Comparison of ENCODE assay signal across 1 cellular context in the genomic region with DNA sequence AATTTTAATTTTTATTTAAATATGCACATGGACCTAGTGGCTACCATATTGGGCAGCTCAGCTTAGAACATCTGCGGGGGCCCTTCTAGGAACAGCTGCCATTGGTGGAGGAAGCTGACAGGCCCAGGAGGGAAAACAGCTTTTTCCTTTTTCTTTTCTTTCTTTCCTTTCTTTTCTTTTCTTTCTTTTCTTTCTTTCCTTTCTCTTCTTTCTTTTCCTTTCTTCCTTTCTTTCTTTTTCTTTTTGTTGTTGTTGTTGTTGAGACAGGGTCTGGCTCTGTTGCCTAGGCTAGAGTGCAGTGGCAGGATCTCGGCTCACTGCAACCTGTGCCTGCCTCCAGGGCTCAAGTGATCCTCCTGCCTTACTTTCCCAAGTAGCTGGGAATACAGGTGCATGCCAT.
TF ChIP-seq lines count a peak whose summit lies in the region.

No MANE protein-coding gene starts in this region.

TF ChIP-seq in HEK293, 187 proteins besides CTCF, POLR2A, EP300 and RAD21:
- TF ChIP-seq, protein P1, sequence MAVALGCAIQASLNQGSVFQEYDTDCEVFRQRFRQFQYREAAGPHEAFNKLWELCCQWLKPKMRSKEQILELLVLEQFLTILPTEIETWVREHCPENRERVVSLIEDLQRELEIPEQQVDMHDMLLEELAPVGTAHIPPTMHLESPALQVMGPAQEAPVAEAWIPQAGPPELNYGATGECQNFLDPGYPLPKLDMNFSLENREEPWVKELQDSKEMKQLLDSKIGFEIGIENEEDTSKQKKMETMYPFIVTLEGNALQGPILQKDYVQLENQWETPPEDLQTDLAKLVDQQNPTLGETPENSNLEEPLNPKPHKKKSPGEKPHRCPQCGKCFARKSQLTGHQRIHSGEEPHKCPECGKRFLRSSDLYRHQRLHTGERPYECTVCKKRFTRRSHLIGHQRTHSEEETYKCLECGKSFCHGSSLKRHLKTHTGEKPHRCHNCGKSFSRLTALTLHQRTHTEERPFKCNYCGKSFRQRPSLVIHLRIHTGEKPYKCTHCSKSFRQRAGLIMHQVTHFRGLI (tag by site-specific recombination; IDR thresholded peaks at IDR 0.05): no peak
- TF ChIP-seq HOXD13 (CRISPR knock-in tag; IDR thresholded peaks at IDR 0.05; ENCODE audit: borderline replicate concordance) (no peak), ZNF366 (tag by site-specific recombination; conservative IDR thresholded peaks at IDR 0.05) (0 out of 2 replicates have a peak, but pooled peaks have one; percentile 34), PRDM1 (tag by site-specific recombination; IDR thresholded peaks at IDR 0.05) (peak; percentile 96), ZFP41 (tag by site-specific recombination; IDR thresholded peaks at IDR 0.05; ENCODE audit: borderline replicate concordance) (no peak)
TF ChIP-seq in HEK293: peak in this region for 2.
